8 cellular contexts compared by ENCODE assay signal in genomic region chr7:26101471-26102151, GRCh38. TPM values are rescaled to one million over a fixed set of nuclear protein-coding genes. Genes with fewer than 3 reads are reported as not detected.
DNase-seq lines count a peak whose midpoint lies in the region; ATAC-seq and TF ChIP-seq lines count a peak whose summit lies in the region.

No MANE protein-coding gene starts in this region.

- no peaks in the 10 kb centered on the region for H3K9me3 ChIP-seq in adrenal gland (replicated peaks in 1 of 3)

- DNase-seq in GM06990 (ENCODE audit: extremely low read depth, insufficient read length) (peak; percentile 59), adrenal gland (peak in 5 of 7 donors; percentile 27 to 58 (median 35)), NCI-H69 (lab: John Stamatoyannopoulos, UW) (no peak), T-helper 9 cell (no peak)
- DNase-seq in naive thymus-derived CD8-positive, alpha-beta T cell, result peak in 1 of 10 donors; percentile 20

- H3K9me3 Mint-ChIP-seq in naive thymus-derived CD8-positive, alpha-beta T cell, result no peaks in the 10 kb centered on the region

- H3K4me3 Mint-ChIP-seq in naive thymus-derived CD8-positive, alpha-beta T cell, result peak overlapping the region in 9 of 10 donors; percentile 70 to 88 (median 76)

- intact Hi-C loops in adrenal gland (cut with DNase I), result no loop called here

- peak; percentile 45 for ATAC-seq in HG02973 (IDR thresholded peaks at IDR 0.05; ENCODE audit: unreplicated experiment)
- peak; percentile 46 to 56 for ATAC-seq in naive thymus-derived CD8-positive, alpha-beta T cell
- no peak for ATAC-seq in GM19324 (IDR thresholded peaks at IDR 0.05; ENCODE audit: low FRiP score, unreplicated experiment)
- ATAC-seq in HG03095 (IDR thresholded peaks at IDR 0.05; ENCODE audit: unreplicated experiment), result no peak

- no peak for TF ChIP-seq POLR2A in adrenal gland (IDR thresholded peaks at IDR 0.05)

- H3K4me1 ChIP-seq in adrenal gland (replicated peaks in 1 of 2), result no peaks in the 10 kb centered on the region

- peak overlapping the region in 9 of 10 donors; percentile 18 to 94 (median 87) for H3K27ac Mint-ChIP-seq in naive thymus-derived CD8-positive, alpha-beta T cell

- no peaks in the 10 kb centered on the region for H3K36me3 Mint-ChIP-seq in naive thymus-derived CD8-positive, alpha-beta T cell

- POLR2A ChIA-PET in naive thymus-derived CD8-positive, alpha-beta T cell (lab: Charles Lee), result interaction anchor here (0.6 to 5.3 kb wide), 11 partner anchors 8 to 107 kb away, joined by 3 to 50 read pairs (median 5); partner anchors contain the start of genes CBX3, HNRNPA2B1 and NFE2L3

- no peaks in the 10 kb centered on the region for H3K36me3 ChIP-seq in GM06990 (ENCODE audit: control insufficient read depth, insufficient read depth, low read length)
- no peaks in the 10 kb centered on the region for H3K36me3 ChIP-seq in adrenal gland (replicated peaks in 1 of 2)

- H3K4me3 ChIP-seq in GM06990 (replicated peaks; ENCODE audit: low read depth, low read length) (peak overlapping the region; percentile 61), adrenal gland (peak overlapping the region in 1 of 4 donors; percentile 47)

- H3K27me3 Mint-ChIP-seq in naive thymus-derived CD8-positive, alpha-beta T cell, result no peaks in the 10 kb centered on the region

- 31 to 42% (median 40%) methylated on average over 13 of the region's 13 CpGs for WGBS in adrenal gland, 4 donors

- H3K4me1 Mint-ChIP-seq in naive thymus-derived CD8-positive, alpha-beta T cell, result peaks cover 14 to 59% (median 42%) of the 10 kb centered on the region in 4 donors

- peak overlapping the region in 3 of 5 donors; percentile 15 to 84 (median 20) for H3K27ac ChIP-seq in adrenal gland

- TF ChIP-seq CTCF in GM06990 (IDR thresholded peaks at IDR 0.05; ENCODE audit: insufficient read depth, low read length, poor library complexity, severe bottlenecking) (no peak), adrenal gland (IDR thresholded peaks at IDR 0.05) (no peak)

- H3K27me3 ChIP-seq in GM06990 (replicated peaks; ENCODE audit: control insufficient read depth, insufficient read depth, low read length) (no peaks in the 10 kb centered on the region), adrenal gland (no peaks in the 10 kb centered on the region)

RNA-seq across cellular contexts. Expression of gene NFE2L3, which starts 50.4 kb away (rescaled TPM):
- 1 to 10 TPM in 4 of 8 donors, under 1 TPM in 4; 0.16 to 4.0 (median 0.96) TPM for total RNA-seq in adrenal gland
- under 1 TPM; 0.48 to 0.77 (median 0.60) TPM for polyA plus RNA-seq in adrenal gland
- 1 to 10 TPM; 2.1 to 3.6 TPM for total RNA-seq in naive thymus-derived CD8-positive, alpha-beta T cell
- 1 to 10 TPM; 1.4 to 4.3 (median 2.9) TPM for polyA plus RNA-seq in naive thymus-derived CD8-positive, alpha-beta T cell

Comparison
In these comparisons a context has a peak if more than half of its experiments do, and no peak if none do; other contexts are left out.
1. DNase-seq: peak in GM06990 (single experiment) and adrenal gland (5 of 7); none in NCI-H69 (single experiment) and T-helper 9 cell (single experiment).
2. ATAC-seq: peak in HG02973 (single experiment) and naive thymus-derived CD8-positive, alpha-beta T cell (2 of 2); none in GM19324 (single experiment) and HG03095 (single experiment).